In genomic region chr14:74860899-74861733, GRCh38 we compare ENCODE assay signal across 8 cellular contexts. TPM values are rescaled to one million over a fixed set of nuclear protein-coding genes. Genes with fewer than 3 reads are reported as not detected.
DNase-seq lines count a peak whose midpoint lies in the region; ATAC-seq and TF ChIP-seq lines count a peak whose summit lies in the region.

No MANE protein-coding gene starts in this region.

- no peak overlapping the region for H3K4me3 ChIP-seq in PC-9
- no peak overlapping the region for H3K4me3 ChIP-seq in fibroblast of lung (replicated peaks in 1 of 4; ENCODE audit: control extremely low read depth in 1 of 4, insufficient read depth in 1 of 4, low read depth in 3 of 4, low read length in 4 of 4)

- H3K9ac ChIP-seq in fibroblast of lung (ENCODE audit: insufficient read depth, low read length): no peak overlapping the region

- H3K4me1 ChIP-seq in PC-9 (replicated peaks; ENCODE audit: insufficient read depth): peaks cover 5% of the 10 kb centered on the region; the same call in 1 of the 2 replicates
- H3K4me1 ChIP-seq in fibroblast of lung (ENCODE audit: control insufficient read depth, extremely low read depth, insufficient read depth, low read length): peaks cover 3% of the 10 kb centered on the region

- no TSS peak for BruUV-seq in PC-9 (replicated peaks; lab: Mats Ljungman, UMichigan)

- H3K4me2 ChIP-seq in PC-9 (no peak overlapping the region), fibroblast of lung (ENCODE audit: extremely low read depth, insufficient read depth, low read length) (no peak overlapping the region)

- peaks cover 3% of the 10 kb centered on the region for H3K4me1 Mint-ChIP-seq in activated T-cell treated with anti-CD3 and anti-CD28 coated beads, Interleukin-2, amount 50 U/mL, for 24 hours (ENCODE audit: low read depth)
- H3K4me1 Mint-ChIP-seq in nephron: no peaks in the 10 kb centered on the region

- H3F3A ChIP-seq in PC-9 (ENCODE audit: insufficient read depth, low read depth): peaks cover 27% of the 10 kb centered on the region; the same call in 1 of the 2 replicates

- TF ChIP-seq CTCF in PC-9 (conservative IDR thresholded peaks at IDR 0.05): peak; percentile 99
- peak; percentile 82 to 85 for TF ChIP-seq CTCF in fibroblast of lung (conservative IDR thresholded peaks at IDR 0.05 in 1 of 2, IDR thresholded peaks at IDR 0.05 in 1 of 2; ENCODE audit: low read depth in 1 of 2, low read length in 2 of 2)
- peak; percentile 75 to 89 (median 82) for TF ChIP-seq CTCF in nephron (IDR thresholded peaks at IDR 0.05; ENCODE audit: unreplicated experiment in 3 of 3)

- no peaks in the 10 kb centered on the region for H3K36me3 Mint-ChIP-seq in activated T-cell treated with anti-CD3 and anti-CD28 coated beads, Interleukin-2, amount 50 U/mL, for 24 hours (ENCODE audit: low read depth)
- H3K36me3 Mint-ChIP-seq in nephron (ENCODE audit: low read depth): no peaks in the 10 kb centered on the region

- H3K27me3 ChIP-seq in PC-9 (ENCODE audit: insufficient read depth, low read depth): no peaks in the 10 kb centered on the region
- H3K27me3 ChIP-seq in fibroblast of lung (ENCODE audit: control insufficient read depth, insufficient read depth, low read length): no peaks in the 10 kb centered on the region

- H3K79me2 ChIP-seq in PC-9 (ENCODE audit: low read depth) (no peaks in the 10 kb centered on the region), fibroblast of lung (ENCODE audit: control insufficient read depth, insufficient read depth, low read length) (no peaks in the 10 kb centered on the region)

- ATAC-seq in GM21447 (IDR thresholded peaks at IDR 0.05; ENCODE audit: unreplicated experiment): no peak

- no peak overlapping the region for H3K4me3 Mint-ChIP-seq in activated T-cell treated with anti-CD3 and anti-CD28 coated beads, Interleukin-2, amount 50 U/mL, for 24 hours
- H3K4me3 Mint-ChIP-seq in nephron: no peak overlapping the region

- no peaks in the 10 kb centered on the region for H3K9me2 ChIP-seq in PC-9 (ENCODE audit: insufficient read depth)

- H3K27ac ChIP-seq in PC-9 (no peak overlapping the region), fibroblast of lung (ENCODE audit: insufficient read depth, low read length) (no peak overlapping the region)

- DNase-seq in EL (peak; percentile 82), LoVo (ENCODE audit: low spot score) (peak; percentile 80), PC-9 (peak; percentile 73 to 96), fibroblast of lung (ENCODE audit: low read depth in 2 of 2) (peak; percentile 65 to 86)
- DNase-seq in activated T-cell treated with anti-CD3 and anti-CD28 coated beads, Interleukin-2, amount 50 U/mL, for 24 hours: peak; percentile 95
- DNase-seq in stimulated activated naive CD4-positive, alpha-beta T cell treated with Interleukin-2 at 50 U/mL for 16 hours (lab: John Stamatoyannopoulos, UW): peak; percentile 86

- H2AFZ ChIP-seq in PC-9: no peak overlapping the region
- no peak overlapping the region for H2AFZ ChIP-seq in fibroblast of lung (ENCODE audit: low read length)

- H3K9me3 ChIP-seq in PC-9 (ENCODE audit: insufficient read depth, low read depth) (no peaks in the 10 kb centered on the region), fibroblast of lung (ENCODE audit: control insufficient read depth, insufficient read depth, low read depth, low read length) (no peaks in the 10 kb centered on the region)

- H3K27ac Mint-ChIP-seq in activated T-cell treated with anti-CD3 and anti-CD28 coated beads, Interleukin-2, amount 50 U/mL, for 24 hours: no peak overlapping the region
- no peak overlapping the region for H3K27ac Mint-ChIP-seq in nephron

- no peaks in the 10 kb centered on the region for H3K27me3 Mint-ChIP-seq in activated T-cell treated with anti-CD3 and anti-CD28 coated beads, Interleukin-2, amount 50 U/mL, for 24 hours
- H3K27me3 Mint-ChIP-seq in nephron (ENCODE audit: low read depth): peaks cover 10% of the 10 kb centered on the region

- H4K20me1 ChIP-seq in PC-9 (ENCODE audit: insufficient read depth): no peaks in the 10 kb centered on the region
- no peaks in the 10 kb centered on the region for H4K20me1 ChIP-seq in fibroblast of lung (ENCODE audit: control insufficient read depth, extremely low read depth, insufficient read depth, low read length)

- POLR2A ChIA-PET in PC-9 (lab: Charles Lee; ENCODE audit: unreplicated experiment): interaction anchor here (0.5 to 0.8 kb wide), 5 partner anchors 17 to 434 kb away, joined by 3 to 6 read pairs (median 4); no protein-coding TSS in a partner anchor

- CTCF ChIA-PET in PC-9 (lab: Charles Lee): interaction anchor here (0.5 to 8.0 kb wide), 43 partner anchors 9 to 1868 kb away, joined by 3 to 128 read pairs (median 4); partner anchors contain the start of genes ABCD4, RPS6KL1 and ZC2HC1C

- no peaks in the 10 kb centered on the region for H3K9me3 Mint-ChIP-seq in activated T-cell treated with anti-CD3 and anti-CD28 coated beads, Interleukin-2, amount 50 U/mL, for 24 hours
- no peaks in the 10 kb centered on the region for H3K9me3 Mint-ChIP-seq in nephron

- H3K36me3 ChIP-seq in PC-9 (ENCODE audit: low read depth) (no peaks in the 10 kb centered on the region), fibroblast of lung (ENCODE audit: control insufficient read depth, insufficient read depth, low read length) (no peaks in the 10 kb centered on the region)

- intact Hi-C loops in PC-9 (cut with micrococcal nuclease; ENCODE audit: unreplicated experiment): loop anchor here (1.0 to 2.0 kb wide), 7 partner anchors 44 to 442 kb away; no protein-coding TSS in a partner anchor

RNA-seq across cellular contexts. Expression of gene PROX2, which starts 14.8 kb away (rescaled TPM):
- total RNA-seq in PC-9 (2021) (not detected in 2 replicates), fibroblast of lung (not detected in 2 replicates)
- 0.01 TPM in 1 of 2 replicates, not detected in the other for polyA plus RNA-seq in fibroblast of lung
- not detected in 2 replicates for polyA plus RNA-seq in fibroblast of lung (2012)
- polyA minus RNA-seq in fibroblast of lung (ENCODE audit: low replicate concordance): not detected in 2 replicates

RNA-seq across cellular contexts. Expression of gene DLST, which starts 20.6 kb away (rescaled TPM):
- total RNA-seq in PC-9 (2021) (309 and 320 TPM in 2 replicates), fibroblast of lung (47.0 and 95.3 TPM in 2 replicates)
- polyA plus RNA-seq in fibroblast of lung: 214 and 236 TPM in 2 replicates
- polyA plus RNA-seq in fibroblast of lung (2012): 108 and 115 TPM in 2 replicates
- 204 and 217 TPM in 2 replicates for polyA minus RNA-seq in fibroblast of lung (ENCODE audit: low replicate concordance)
